8 cellular contexts compared by ENCODE assay signal in genomic region chr4:7649741-7650531, GRCh38.
DNase-seq lines count a peak whose midpoint lies in the region; ATAC-seq and TF ChIP-seq lines count a peak whose summit lies in the region.

No MANE protein-coding gene starts in this region.

- no peaks in the 10 kb centered on the region for H3K79me2 ChIP-seq in ACC112 (ENCODE audit: control insufficient read depth, insufficient read depth, low read length, unreplicated experiment)

- no peaks in the 10 kb centered on the region for H3K36me3 ChIP-seq in ACC112 (ENCODE audit: insufficient read depth, low read length)

- DNase-seq in M059J (ENCODE audit: low read depth) (peak; percentile 98), fibroblast of the aortic adventitia (ENCODE audit: low read depth) (peak; percentile 19), ureter (ENCODE audit: low spot score) (no peak), iPS-NIHi7 (ENCODE audit: extremely low spot score) (no peak)
- peak; percentile 77 for DNase-seq in activated CD8-positive, alpha-beta memory T cell treated with anti-CD3 and anti-CD28 coated beads for 24 hours
- peak; percentile 51 for DNase-seq in stimulated activated CD8-positive, alpha-beta memory T cell treated with anti-CD3 and anti-CD28 coated beads, Interleukin-12 subunit alpha, Interleukin-12 subunit beta, amount 100 ng/mL, for 4 hours (ENCODE audit: low read depth)

- TF ChIP-seq CTCF in fibroblast of the aortic adventitia (IDR thresholded peaks at IDR 0.05; ENCODE audit: insufficient read depth, low read length): no peak

- H2AFZ ChIP-seq in ACC112 (ENCODE audit: low read length, unreplicated experiment): no peak overlapping the region

- ATAC-seq in GM21717 (IDR thresholded peaks at IDR 0.05; ENCODE audit: unreplicated experiment): no peak

- peak overlapping the region; percentile 17; the same call in 1 of the 2 replicates for H3K27ac ChIP-seq in ACC112 (ENCODE audit: low read depth, low read length)

- H3K4me1 ChIP-seq in ACC112 (ENCODE audit: control insufficient read depth, insufficient read depth, low read length, unreplicated experiment): peaks cover 43% of the 10 kb centered on the region

- no peak overlapping the region for H3K4me3 ChIP-seq in ACC112 (ENCODE audit: low read depth, low read length)
- H3K4me3 ChIP-seq in fibroblast of the aortic adventitia (ENCODE audit: low read depth, low read length): no peak overlapping the region

- H3K27me3 ChIP-seq in ACC112 (ENCODE audit: insufficient read depth, low read length): no peaks in the 10 kb centered on the region

Comparison
In these comparisons a context has a peak if more than half of its experiments do, and no peak if none do; other contexts are left out.
1. DNase-seq: peak in M059J (single experiment), activated CD8-positive, alpha-beta memory T cell treated with anti-CD3 and anti-CD28 coated beads for 24 hours (single experiment), fibroblast of the aortic adventitia (single experiment) and stimulated activated CD8-positive, alpha-beta memory T cell treated with anti-CD3 and anti-CD28 coated beads, Interleukin-12 subunit alpha, Interleukin-12 subunit beta, amount 100 ng/mL, for 4 hours (single experiment); none in ureter (single experiment) and iPS-NIHi7 (single experiment).